28 cellular contexts compared by ENCODE assay signal in the genomic region with DNA sequence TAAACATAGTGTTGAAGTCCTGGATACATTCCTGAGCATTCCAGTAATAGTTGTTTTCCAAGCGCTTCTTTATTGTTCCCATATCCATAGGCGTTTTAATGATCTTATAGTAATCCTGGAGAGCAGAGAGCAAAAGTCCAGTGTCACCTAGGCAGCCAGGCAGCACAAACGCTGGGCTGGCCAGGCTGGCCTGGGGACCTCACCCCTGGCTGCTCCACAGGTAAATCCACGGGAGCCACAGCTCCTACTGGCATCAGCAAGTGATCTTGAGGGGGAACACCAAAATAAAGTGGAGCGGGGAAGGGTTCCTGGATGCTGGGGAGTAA. TPM values are rescaled to one million over a fixed set of nuclear protein-coding genes. Genes with fewer than 3 reads are reported as not detected.
DNase-seq lines count a peak whose midpoint lies in the region; ATAC-seq, FAIRE-seq and TF ChIP-seq lines count a peak whose summit lies in the region.
"Had no signal": no experiment of that assay in that cellular context is flagged by ENCODE, and none has a peak within 500 bp of the region (broad histone marks: within the 10 kb centered on the region; RNA-seq: fewer than 3 reads in every experiment).

No MANE protein-coding gene starts in this region.

- H4K20me1 ChIP-seq in osteoblast (ENCODE audit: insufficient read depth, low read length), result peaks cover 95% of the 10 kb centered on the region

- H2AFZ ChIP-seq in osteoblast (ENCODE audit: low read length), result no peak overlapping the region

- no peak overlapping the region for H3K4me2 ChIP-seq in osteoblast (ENCODE audit: insufficient read depth, low read length)

- no peak overlapping the region for H3K4me3 ChIP-seq in osteoblast (ENCODE audit: insufficient read depth, low read length)
- H3K4me3 ChIP-seq: breast epithelium, skin epidermis, thyroid gland had no signal

- no peaks in the 10 kb centered on the region for H3K9me3 ChIP-seq in osteoblast (ENCODE audit: low read depth, low read length)
- H3K9me3 ChIP-seq: breast epithelium, thyroid gland had no signal

- POLR2A ChIA-PET in RWPE1 (lab: Yijun Ruan, JAX; ENCODE audit: low non-redundant PET), result no interaction called here

- peak overlapping the region; percentile 14 for H3K27ac Mint-ChIP-seq in activated CD8-positive, alpha-beta memory T cell treated with anti-CD3 and anti-CD28 coated beads, Interleukin-2, amount 10 ng/mL, durations not matched to agents 7 days and 5 days
- peak overlapping the region; percentile 71 for H3K27ac Mint-ChIP-seq in glutamatergic neuron (ENCODE audit: unreplicated experiment)
- H3K27ac Mint-ChIP-seq in activated T-helper 1 cell treated with anti-CD3 and anti-CD28 coated beads, Interleukin-12 subunit alpha, Interleukin-12 subunit beta, Interleukin-2, Interleukin-4 antibody, amounts not matched to agents 30 ng/mL and 10 ng/mL and 1 ng/mL, durations not matched to agents 14 hours and 24 hours and 36 hours, result no peak overlapping the region
- H3K27ac Mint-ChIP-seq: activated B cell treated with CpG ODN at 0.5 μM for 24 hours had no signal

- no peak overlapping the region for H3K4me3 Mint-ChIP-seq in activated CD8-positive, alpha-beta memory T cell treated with anti-CD3 and anti-CD28 coated beads, Interleukin-2, amount 10 ng/mL, durations not matched to agents 7 days and 5 days
- peak overlapping the region; percentile 58 for H3K4me3 Mint-ChIP-seq in glutamatergic neuron (ENCODE audit: unreplicated experiment)
- no peak overlapping the region for H3K4me3 Mint-ChIP-seq in activated T-helper 1 cell treated with anti-CD3 and anti-CD28 coated beads, Interleukin-12 subunit alpha, Interleukin-12 subunit beta, Interleukin-2, Interleukin-4 antibody, amounts not matched to agents 30 ng/mL and 10 ng/mL and 1 ng/mL, durations not matched to agents 14 hours and 24 hours and 36 hours
- H3K4me3 Mint-ChIP-seq: activated B cell treated with CpG ODN at 0.5 μM for 24 hours had no signal

- peak overlapping the region; percentile 90 for H3K27ac ChIP-seq in RWPE1
- no peak overlapping the region for H3K27ac ChIP-seq in osteoblast (ENCODE audit: low read depth, low read length)
- H3K27ac ChIP-seq: 22Rv1, thyroid gland had no signal

- no peaks in the 10 kb centered on the region for H3K27me3 ChIP-seq in osteoblast (ENCODE audit: insufficient read depth, low read length)
- H3K27me3 ChIP-seq: breast epithelium, thyroid gland had no signal

- H3K27me3 Mint-ChIP-seq in activated CD8-positive, alpha-beta memory T cell treated with anti-CD3 and anti-CD28 coated beads, Interleukin-2, amount 10 ng/mL, durations not matched to agents 7 days and 5 days, result no peaks in the 10 kb centered on the region
- H3K27me3 Mint-ChIP-seq in glutamatergic neuron (ENCODE audit: unreplicated experiment), result peaks cover 22% of the 10 kb centered on the region
- H3K27me3 Mint-ChIP-seq in activated T-helper 1 cell treated with anti-CD3 and anti-CD28 coated beads, Interleukin-12 subunit alpha, Interleukin-12 subunit beta, Interleukin-2, Interleukin-4 antibody, amounts not matched to agents 30 ng/mL and 10 ng/mL and 1 ng/mL, durations not matched to agents 14 hours and 24 hours and 36 hours (ENCODE audit: insufficient read depth), result no peaks in the 10 kb centered on the region
- H3K27me3 Mint-ChIP-seq: activated B cell treated with CpG ODN at 0.5 μM for 24 hours had no signal

- ATAC-seq in activated CD8-positive, alpha-beta memory T cell treated with anti-CD3 and anti-CD28 coated beads, Interleukin-2, amount 10 ng/mL, durations not matched to agents 7 days and 5 days, result no peak
- ATAC-seq in GM18868 (IDR thresholded peaks at IDR 0.05; ENCODE audit: unreplicated experiment), result no peak
- ATAC-seq: left cardiac atrium had no signal

- CTCF ChIA-PET in activated CD8-positive, alpha-beta memory T cell treated with anti-CD3 and anti-CD28 coated beads, Interleukin-2, amount 10 ng/mL, durations not matched to agents 7 days and 5 days (lab: Charles Lee), result no interaction called here
- CTCF ChIA-PET in RWPE1 (lab: Yijun Ruan, JAX), result no interaction called here

- H3K4me1 ChIP-seq in osteoblast (ENCODE audit: insufficient read depth, low read length), result peaks cover 19% of the 10 kb centered on the region

- H3K79me2 ChIP-seq in osteoblast (ENCODE audit: insufficient read depth, low read length), result peaks cover 98% of the 10 kb centered on the region

- H3K9me3 Mint-ChIP-seq in activated CD8-positive, alpha-beta memory T cell treated with anti-CD3 and anti-CD28 coated beads, Interleukin-2, amount 10 ng/mL, durations not matched to agents 7 days and 5 days (ENCODE audit: low read depth), result no peaks in the 10 kb centered on the region
- H3K9me3 Mint-ChIP-seq in glutamatergic neuron (ENCODE audit: unreplicated experiment), result peaks cover 31% of the 10 kb centered on the region
- no peaks in the 10 kb centered on the region for H3K9me3 Mint-ChIP-seq in activated T-helper 1 cell treated with anti-CD3 and anti-CD28 coated beads, Interleukin-12 subunit alpha, Interleukin-12 subunit beta, Interleukin-2, Interleukin-4 antibody, amounts not matched to agents 30 ng/mL and 10 ng/mL and 1 ng/mL, durations not matched to agents 14 hours and 24 hours and 36 hours
- H3K9me3 Mint-ChIP-seq: activated B cell treated with CpG ODN at 0.5 μM for 24 hours had no signal

- TF ChIP-seq CTCF in RWPE1 (conservative IDR thresholded peaks at IDR 0.05; ENCODE audit: low read depth) (no peak), glutamatergic neuron (IDR thresholded peaks at IDR 0.05; ENCODE audit: partially characterized antibody, unreplicated experiment) (no peak), osteoblast (IDR thresholded peaks at IDR 0.05; ENCODE audit: extremely low read depth, low read depth, low read length) (no peak)

- intact Hi-C loops in activated T-helper 1 cell treated with anti-CD3 and anti-CD28 coated beads, Interleukin-12 subunit alpha, Interleukin-12 subunit beta, Interleukin-2, Interleukin-4 antibody, amounts not matched to agents 30 ng/mL and 10 ng/mL and 1 ng/mL, durations not matched to agents 14 hours and 24 hours and 36 hours (cut with micrococcal nuclease), result no loop called here

- H3K36me3 Mint-ChIP-seq in activated CD8-positive, alpha-beta memory T cell treated with anti-CD3 and anti-CD28 coated beads, Interleukin-2, amount 10 ng/mL, durations not matched to agents 7 days and 5 days, result peaks cover 40% of the 10 kb centered on the region
- peaks cover 14% of the 10 kb centered on the region for H3K36me3 Mint-ChIP-seq in glutamatergic neuron (ENCODE audit: unreplicated experiment)
- peaks cover 56% of the 10 kb centered on the region for H3K36me3 Mint-ChIP-seq in activated T-helper 1 cell treated with anti-CD3 and anti-CD28 coated beads, Interleukin-12 subunit alpha, Interleukin-12 subunit beta, Interleukin-2, Interleukin-4 antibody, amounts not matched to agents 30 ng/mL and 10 ng/mL and 1 ng/mL, durations not matched to agents 14 hours and 24 hours and 36 hours (ENCODE audit: low read depth)

- FAIRE-seq in HTR-8/SVneo (lab: Jason Lieb, UNC), result no peak
- FAIRE-seq: GM12892, GM19239 had no signal

- peaks cover 73% of the 10 kb centered on the region for H3K36me3 ChIP-seq in osteoblast (ENCODE audit: insufficient read depth, low read length)
- H3K36me3 ChIP-seq: breast epithelium had no signal

- peaks cover 2% of the 10 kb centered on the region for H3K4me1 Mint-ChIP-seq in activated CD8-positive, alpha-beta memory T cell treated with anti-CD3 and anti-CD28 coated beads, Interleukin-2, amount 10 ng/mL, durations not matched to agents 7 days and 5 days
- peaks cover 61% of the 10 kb centered on the region for H3K4me1 Mint-ChIP-seq in glutamatergic neuron (ENCODE audit: low read depth, unreplicated experiment)
- peaks cover 25% of the 10 kb centered on the region for H3K4me1 Mint-ChIP-seq in activated T-helper 1 cell treated with anti-CD3 and anti-CD28 coated beads, Interleukin-12 subunit alpha, Interleukin-12 subunit beta, Interleukin-2, Interleukin-4 antibody, amounts not matched to agents 30 ng/mL and 10 ng/mL and 1 ng/mL, durations not matched to agents 14 hours and 24 hours and 36 hours (ENCODE audit: low read depth)

- DNase-seq in activated CD8-positive, alpha-beta memory T cell treated with anti-CD3 and anti-CD28 coated beads, Interleukin-2, amount 10 ng/mL, durations not matched to agents 7 days and 5 days, result no peak
- no peak for DNase-seq in activated CD8-positive, alpha-beta memory T cell treated with anti-CD3 and anti-CD28 coated beads, Interleukin-2, amount 50 U/mL, for 4 hours
- DNase-seq in RWPE1 (ENCODE audit: low spot score) (no peak), glutamatergic neuron (no peak), osteoblast (ENCODE audit: insufficient read length, low spot score, missing footprints) (peak; percentile 25), HTR-8/SVneo (ENCODE audit: insufficient read length, low spot score) (no peak)
- no peak for DNase-seq in activated T-helper 1 cell treated with anti-CD3 and anti-CD28 coated beads, Interleukin-12 subunit alpha, Interleukin-12 subunit beta, Interleukin-2, Interleukin-4 antibody, amounts not matched to agents 30 ng/mL and 10 ng/mL and 1 ng/mL, durations not matched to agents 14 hours and 24 hours and 36 hours (ENCODE audit: low spot score)
- DNase-seq: activated B cell treated with CpG ODN at 0.5 μM for 24 hours; activated CD4-positive, alpha-beta T cell treated with anti-CD3 and anti-CD28 coated beads, Interleukin-2, amount 50 U/mL, for 48 hours; activated T-cell treated with anti-CD3 and anti-CD28 coated beads, Interleukin-2, amount 50 U/mL, for 1 hour; COR-L47; cortex of kidney; DND-41; left cardiac atrium; NCI-H1092; NCI-H2029 treated with DMSO at 0.1 percent for 48 hours; NCI-H82; stimulated activated CD4-positive, alpha-beta T cell treated with anti-CD3 and anti-CD28 coated beads, Interleukin-2, amount 100 ng/mL, for 24 hours; stimulated activated naive CD4-positive, alpha-beta T cell; T-helper 9 cell; thyroid gland had no signal

RNA-seq across cellular contexts. Expression of gene EPHX3, which starts 36.6 kb away (rescaled TPM):
- total RNA-seq in activated CD8-positive, alpha-beta memory T cell treated with anti-CD3 and anti-CD28 coated beads, Interleukin-2, amount 10 ng/mL, durations not matched to agents 7 days and 5 days, result under 1 TPM in 1 of 2 experiments, not detected in 1; 0.19 TPM
- total RNA-seq in glutamatergic neuron (ENCODE audit: unreplicated experiment) (0.61 TPM), osteoblast (0.29 TPM in 1 of 2 replicates, not detected in the other)
- total RNA-seq in activated T-helper 1 cell treated with anti-CD3 and anti-CD28 coated beads, Interleukin-12 subunit alpha, Interleukin-12 subunit beta, Interleukin-2, Interleukin-4 antibody, amounts not matched to agents 30 ng/mL and 10 ng/mL and 1 ng/mL, durations not matched to agents 14 hours and 24 hours and 36 hours, result 0.20 TPM in 1 of 2 replicates, not detected in the other
- total RNA-seq: activated B cell treated with CpG ODN at 0.5 μM for 24 hours, LHCN-M2 had no signal
